Comparison of ENCODE assay signal across 1 cellular context in the genomic region with DNA sequence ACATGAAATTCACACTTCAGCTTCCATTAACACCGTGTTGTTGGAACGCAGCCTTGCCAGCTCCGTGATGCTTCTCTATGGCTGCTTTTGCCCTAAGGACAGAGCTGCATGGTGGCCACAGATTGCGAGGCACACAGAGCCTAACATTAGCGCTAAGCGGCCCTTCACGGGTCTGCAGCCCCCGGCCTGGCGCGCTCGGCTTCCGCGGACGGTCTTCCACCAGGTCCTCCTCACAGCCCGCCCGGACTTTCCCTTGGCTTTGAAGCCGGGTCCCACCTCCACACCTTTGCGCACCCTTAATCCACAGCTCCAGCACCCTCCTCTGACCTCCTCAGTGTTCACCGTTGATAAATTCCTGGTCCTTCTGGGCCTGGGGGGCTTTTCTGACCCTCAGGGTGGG.
TF ChIP-seq lines count a peak whose summit lies in the region.

No MANE protein-coding gene starts in this region.

TF ChIP-seq in HepG2, 621 proteins besides CTCF, POLR2A, EP300 and RAD21:
- TF ChIP-seq ZNF816 (CRISPR knock-in tag; IDR thresholded peaks at IDR 0.05; ENCODE audit: borderline replicate concordance) (no peak), ZNF589 (CRISPR knock-in tag; conservative IDR thresholded peaks at IDR 0.05) (no peak), HNRNPLL (IDR thresholded peaks at IDR 0.05; ENCODE audit: low read depth, low read length, poor library complexity, severe bottlenecking) (no peak), ZEB1 (IDR thresholded peaks at IDR 0.05; ENCODE audit: insufficient replicate concordance, low read depth) (no peak), DNMT3B (CRISPR knock-in tag; conservative IDR thresholded peaks at IDR 0.05) (no peak), ZNF44 (CRISPR knock-in tag; IDR thresholded peaks at IDR 0.05) (no peak), ARNT (IDR thresholded peaks at IDR 0.05) (no peak), ZFYVE20 (CRISPR knock-in tag; IDR thresholded peaks at IDR 0.05; ENCODE audit: borderline replicate concordance, low read depth) (no peak), SNRNP70 (IDR thresholded peaks at IDR 0.05; ENCODE audit: low read depth, low read length) (no peak), PHF20 (CRISPR knock-in tag; IDR thresholded peaks at IDR 0.05) (no peak), RBFOX2 (IDR thresholded peaks at IDR 0.05; ENCODE audit: low read depth, low read length) (no peak), ZNF768 (CRISPR knock-in tag; IDR thresholded peaks at IDR 0.05) (no peak)
- TF ChIP-seq, protein P1, sequence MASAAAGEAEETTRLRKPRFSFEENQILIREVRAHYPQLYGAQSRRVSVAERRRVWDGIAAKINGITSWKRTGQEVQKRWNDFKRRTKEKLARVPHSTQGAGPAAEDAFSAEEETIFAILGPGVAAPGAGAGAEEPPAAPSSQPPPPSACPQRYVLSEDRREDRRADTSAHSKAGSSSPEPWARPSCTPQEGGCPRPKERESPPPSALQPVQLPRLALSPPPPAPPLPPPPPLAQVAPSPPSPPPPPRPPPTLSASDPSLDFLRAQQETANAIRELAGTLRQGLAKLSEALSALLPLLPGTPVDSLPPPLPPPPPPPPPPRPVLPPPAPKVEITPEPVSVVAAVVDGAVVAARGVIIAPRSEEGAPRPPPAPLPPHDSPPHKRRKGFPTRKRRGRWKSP (CRISPR knock-in tag; IDR thresholded peaks at IDR 0.05): no peak
- TF ChIP-seq, protein P2, sequence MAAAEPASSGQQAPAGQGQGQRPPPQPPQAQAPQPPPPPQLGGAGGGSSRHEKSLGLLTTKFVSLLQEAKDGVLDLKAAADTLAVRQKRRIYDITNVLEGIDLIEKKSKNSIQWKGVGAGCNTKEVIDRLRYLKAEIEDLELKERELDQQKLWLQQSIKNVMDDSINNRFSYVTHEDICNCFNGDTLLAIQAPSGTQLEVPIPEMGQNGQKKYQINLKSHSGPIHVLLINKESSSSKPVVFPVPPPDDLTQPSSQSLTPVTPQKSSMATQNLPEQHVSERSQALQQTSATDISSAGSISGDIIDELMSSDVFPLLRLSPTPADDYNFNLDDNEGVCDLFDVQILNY (CRISPR knock-in tag; conservative IDR thresholded peaks at IDR 0.05): no peak
- TF ChIP-seq, protein P3, sequence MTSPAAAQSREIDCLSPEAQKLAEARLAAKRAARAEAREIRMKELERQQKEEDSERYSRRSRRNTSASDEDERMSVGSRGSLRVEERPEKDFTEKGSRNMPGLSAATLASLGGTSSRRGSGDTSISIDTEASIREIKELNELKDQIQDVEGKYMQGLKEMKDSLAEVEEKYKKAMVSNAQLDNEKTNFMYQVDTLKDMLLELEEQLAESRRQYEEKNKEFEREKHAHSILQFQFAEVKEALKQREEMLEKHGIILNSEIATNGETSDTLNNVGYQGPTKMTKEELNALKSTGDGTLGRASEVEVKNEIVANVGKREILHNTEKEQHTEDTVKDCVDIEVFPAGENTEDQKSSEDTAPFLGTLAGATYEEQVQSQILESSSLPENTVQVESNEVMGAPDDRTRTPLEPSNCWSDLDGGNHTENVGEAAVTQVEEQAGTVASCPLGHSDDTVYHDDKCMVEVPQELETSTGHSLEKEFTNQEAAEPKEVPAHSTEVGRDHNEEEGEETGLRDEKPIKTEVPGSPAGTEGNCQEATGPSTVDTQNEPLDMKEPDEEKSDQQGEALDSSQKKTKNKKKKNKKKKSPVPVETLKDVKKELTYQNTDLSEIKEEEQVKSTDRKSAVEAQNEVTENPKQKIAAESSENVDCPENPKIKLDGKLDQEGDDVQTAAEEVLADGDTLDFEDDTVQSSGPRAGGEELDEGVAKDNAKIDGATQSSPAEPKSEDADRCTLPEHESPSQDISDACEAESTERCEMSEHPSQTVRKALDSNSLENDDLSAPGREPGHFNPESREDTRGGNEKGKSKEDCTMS (CRISPR knock-in tag; conservative IDR thresholded peaks at IDR 0.05): no peak
